8 cellular contexts compared by ENCODE assay signal in the genomic region with DNA sequence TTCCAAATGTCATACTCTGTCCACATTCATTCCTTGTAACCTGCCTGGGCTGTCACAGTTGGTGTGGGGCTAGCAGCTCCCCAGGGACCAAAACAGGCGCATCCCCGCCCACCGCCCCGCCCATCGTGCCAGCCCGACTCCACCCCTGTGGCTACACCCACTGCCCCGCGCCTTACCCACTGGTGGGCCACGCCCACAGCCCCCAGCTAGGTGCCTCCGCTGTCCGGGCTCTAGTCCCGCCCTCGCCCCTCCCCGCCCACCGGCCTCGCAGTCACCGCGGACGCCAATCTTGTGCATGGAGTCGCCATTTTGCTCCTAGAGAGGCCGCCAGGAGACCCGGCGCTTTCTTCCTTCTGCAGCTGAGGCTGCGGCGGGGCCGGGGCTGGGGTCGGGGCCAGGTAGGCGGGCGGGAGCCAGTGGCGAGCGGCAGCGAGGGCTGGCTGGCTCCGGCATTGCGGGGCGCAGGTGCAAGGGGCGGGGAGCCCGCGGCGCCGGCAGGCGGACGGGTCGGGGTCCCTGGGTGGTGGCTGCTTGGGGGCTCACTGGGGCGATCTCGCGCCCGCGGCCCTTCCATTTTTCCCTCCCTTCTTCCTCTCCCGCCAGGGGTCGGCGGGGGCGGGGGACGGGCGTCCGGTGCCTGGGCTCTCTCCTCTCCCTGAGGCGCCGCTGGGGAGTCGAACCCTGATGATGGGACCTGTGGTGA. TPM values are rescaled to one million over a fixed set of nuclear protein-coding genes. Genes with fewer than 3 reads are reported as not detected.
A peak's percentile ranks its signal among the peaks of the same experiment; 100 is the strongest.
DNase-seq lines count a peak whose midpoint lies in the region; TF ChIP-seq lines count a peak whose summit lies in the region.

PRPSAP2 (plus strand) TSS at position 268 of the 703 bp plus-strand sequence. CDS start 7,703 bp downstream, outside the sequence.

- no peaks in the 10 kb centered on the region for H3K27me3 ChIP-seq in SJCRH30
- no peaks in the 10 kb centered on the region for H3K27me3 ChIP-seq in neural cell (ENCODE audit: insufficient read depth, low read depth, low read length)

- no peaks in the 10 kb centered on the region for H3K9me3 Mint-ChIP-seq in stimulated activated naive CD8-positive, alpha-beta T cell treated with anti-CD3 and anti-CD28 coated beads, Interleukin-15, Interleukin-2, amounts not matched to agents 100 ng/mL and 50 ng/mL, for 24 hours

- H3K4me3 Mint-ChIP-seq in stimulated activated naive CD8-positive, alpha-beta T cell treated with anti-CD3 and anti-CD28 coated beads, Interleukin-15, Interleukin-2, amounts not matched to agents 100 ng/mL and 50 ng/mL, for 24 hours, result peak within 1 kb of the TSS; percentile 86

- H3K4me2 ChIP-seq in neural cell (ENCODE audit: low read length), result peak within 1 kb of the TSS; percentile 82

- TF ChIP-seq RAD21 in neural cell (conservative IDR thresholded peaks at IDR 0.05), result no peak

- H3K27ac ChIP-seq in SJCRH30, result peak within 1 kb of the TSS; percentile 83
- peak within 1 kb of the TSS; percentile 90 for H3K27ac ChIP-seq in neural cell (ENCODE audit: low read length)

- H3K9me2 ChIP-seq in neural cell (ENCODE audit: insufficient read depth, low read length), result no peaks in the 10 kb centered on the region

- H3F3A ChIP-seq in neural cell (ENCODE audit: insufficient read depth, low read length, poor library complexity, severe bottlenecking), result peaks cover 5% of the 10 kb centered on the region

- H3K4me3 ChIP-seq in SJCRH30, result peak within 1 kb of the TSS; percentile 99
- H3K4me3 ChIP-seq in neural cell (ENCODE audit: low read length), result peak within 1 kb of the TSS; percentile 73

- H3K9ac ChIP-seq in neural cell (ENCODE audit: low read length), result peak within 1 kb of the TSS; percentile 94

- peak within 1 kb of the TSS; percentile 53 for H3K27ac Mint-ChIP-seq in stimulated activated naive CD8-positive, alpha-beta T cell treated with anti-CD3 and anti-CD28 coated beads, Interleukin-15, Interleukin-2, amounts not matched to agents 100 ng/mL and 50 ng/mL, for 24 hours

- no peaks in the 10 kb centered on the region for H3K27me3 Mint-ChIP-seq in stimulated activated naive CD8-positive, alpha-beta T cell treated with anti-CD3 and anti-CD28 coated beads, Interleukin-15, Interleukin-2, amounts not matched to agents 100 ng/mL and 50 ng/mL, for 24 hours

- peaks cover 41% of the 10 kb centered on the region for H3K79me2 ChIP-seq in neural cell (replicated peaks; ENCODE audit: insufficient read depth, low read length)

- H3K4me1 Mint-ChIP-seq in stimulated activated naive CD8-positive, alpha-beta T cell treated with anti-CD3 and anti-CD28 coated beads, Interleukin-15, Interleukin-2, amounts not matched to agents 100 ng/mL and 50 ng/mL, for 24 hours (ENCODE audit: low read depth), result peaks cover 56% of the 10 kb centered on the region

- TF ChIP-seq CTCF in neural cell (IDR thresholded peaks at IDR 0.05; ENCODE audit: poor library complexity, severe bottlenecking), result no peak

- H3K4me1 ChIP-seq in SJCRH30, result peaks cover 14% of the 10 kb centered on the region

- peaks cover 4% of the 10 kb centered on the region for H3K36me3 Mint-ChIP-seq in stimulated activated naive CD8-positive, alpha-beta T cell treated with anti-CD3 and anti-CD28 coated beads, Interleukin-15, Interleukin-2, amounts not matched to agents 100 ng/mL and 50 ng/mL, for 24 hours (ENCODE audit: low read depth)

- H3K9me3 ChIP-seq in SJCRH30 (replicated peaks), result no peaks in the 10 kb centered on the region
- no peaks in the 10 kb centered on the region for H3K9me3 ChIP-seq in neural cell (ENCODE audit: low read length)

- TF ChIP-seq EP300 in neural cell (conservative IDR thresholded peaks at IDR 0.05; ENCODE audit: poor library complexity, severe bottlenecking), result no peak

- H4K20me1 ChIP-seq in neural cell (ENCODE audit: insufficient read depth), result no peaks in the 10 kb centered on the region

- H2AFZ ChIP-seq in neural cell (ENCODE audit: low read depth, low read length), result peak within 1 kb of the TSS; percentile 74

- H3K36me3 ChIP-seq in SJCRH30 (no peaks in the 10 kb centered on the region; the same call in 1 of the 2 replicates), neural cell (ENCODE audit: insufficient read depth, low read length) (no peaks in the 10 kb centered on the region)

- DNase-seq in Daoy (ENCODE audit: low read depth), result peak; percentile 97
- peak; percentile 92 for DNase-seq in HCEC 1CT
- DNase-seq in MV-4-11 (lab: John Stamatoyannopoulos, UW), result peak; percentile 89
- peak; percentile 100 for DNase-seq in SJCRH30
- peak; percentile 94 for DNase-seq in activated gamma-delta T cell treated with Interleukin-2 at 50 U/mL for 16 hours
- peak; percentile 92 for DNase-seq in fibroblast of the conjunctiva (ENCODE audit: low read depth)

TF ChIP-seq in neural cell, 6 proteins besides CTCF, POLR2A, EP300 and RAD21:
- TF ChIP-seq, protein P1, sequence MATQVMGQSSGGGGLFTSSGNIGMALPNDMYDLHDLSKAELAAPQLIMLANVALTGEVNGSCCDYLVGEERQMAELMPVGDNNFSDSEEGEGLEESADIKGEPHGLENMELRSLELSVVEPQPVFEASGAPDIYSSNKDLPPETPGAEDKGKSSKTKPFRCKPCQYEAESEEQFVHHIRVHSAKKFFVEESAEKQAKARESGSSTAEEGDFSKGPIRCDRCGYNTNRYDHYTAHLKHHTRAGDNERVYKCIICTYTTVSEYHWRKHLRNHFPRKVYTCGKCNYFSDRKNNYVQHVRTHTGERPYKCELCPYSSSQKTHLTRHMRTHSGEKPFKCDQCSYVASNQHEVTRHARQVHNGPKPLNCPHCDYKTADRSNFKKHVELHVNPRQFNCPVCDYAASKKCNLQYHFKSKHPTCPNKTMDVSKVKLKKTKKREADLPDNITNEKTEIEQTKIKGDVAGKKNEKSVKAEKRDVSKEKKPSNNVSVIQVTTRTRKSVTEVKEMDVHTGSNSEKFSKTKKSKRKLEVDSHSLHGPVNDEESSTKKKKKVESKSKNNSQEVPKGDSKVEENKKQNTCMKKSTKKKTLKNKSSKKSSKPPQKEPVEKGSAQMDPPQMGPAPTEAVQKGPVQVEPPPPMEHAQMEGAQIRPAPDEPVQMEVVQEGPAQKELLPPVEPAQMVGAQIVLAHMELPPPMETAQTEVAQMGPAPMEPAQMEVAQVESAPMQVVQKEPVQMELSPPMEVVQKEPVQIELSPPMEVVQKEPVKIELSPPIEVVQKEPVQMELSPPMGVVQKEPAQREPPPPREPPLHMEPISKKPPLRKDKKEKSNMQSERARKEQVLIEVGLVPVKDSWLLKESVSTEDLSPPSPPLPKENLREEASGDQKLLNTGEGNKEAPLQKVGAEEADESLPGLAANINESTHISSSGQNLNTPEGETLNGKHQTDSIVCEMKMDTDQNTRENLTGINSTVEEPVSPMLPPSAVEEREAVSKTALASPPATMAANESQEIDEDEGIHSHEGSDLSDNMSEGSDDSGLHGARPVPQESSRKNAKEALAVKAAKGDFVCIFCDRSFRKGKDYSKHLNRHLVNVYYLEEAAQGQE (IDR thresholded peaks at IDR 0.05; ENCODE audit: borderline replicate concordance), result peak; percentile 57
- TF ChIP-seq EZH2 (IDR thresholded peaks at IDR 0.05; ENCODE audit: borderline replicate concordance, insufficient read depth, low read length, poor library complexity, severe bottlenecking) (no peak), POLR2AphosphoS5 (IDR thresholded peaks at IDR 0.05) (peak; percentile 87), SMC3 (conservative IDR thresholded peaks at IDR 0.05; ENCODE audit: poor library complexity) (no peak), TAF1 (IDR thresholded peaks at IDR 0.05; ENCODE audit: low read depth) (peak; percentile 45), MXI1 (conservative IDR thresholded peaks at IDR 0.05; ENCODE audit: poor library complexity, severe bottlenecking) (no peak)

RNA-seq across cellular contexts. Expression of gene PRPSAP2, which starts in this region (rescaled TPM):
- 63.8 and 72.5 TPM in 2 replicates for total RNA-seq in Daoy (2014; rRNA removed; shearing (Covaris generic))
- total RNA-seq in SJCRH30 (2014; rRNA removed; shearing (Covaris generic)), result 184 and 187 TPM in 2 replicates
- 358 and 378 TPM in 2 replicates for polyA plus RNA-seq in neural cell
- polyA minus RNA-seq in neural cell, result 180 and 189 TPM in 2 replicates

Comparison
In these comparisons a context has a peak if more than half of its experiments do, and no peak if none do; other contexts are left out.
1. Peak in every context shown above with its lines: DNase-seq, H3K4me3 ChIP-seq and H3K27ac ChIP-seq.